Comparison of ENCODE assay signal across 1 cellular context in genomic region chr1:16153110-16153998, GRCh38.
TF ChIP-seq lines count a peak whose summit lies in the region.

No MANE protein-coding gene starts in this region.

TF ChIP-seq in HCT116, 20 proteins besides CTCF, POLR2A, EP300 and RAD21:
- TF ChIP-seq ZBTB33 (IDR thresholded peaks at IDR 0.05; ENCODE audit: extremely low read depth, insufficient replicate concordance, low read length), result no peak
- no peak for TF ChIP-seq CBX3 (IDR thresholded peaks at IDR 0.05; ENCODE audit: low read depth)
